Comparison of ENCODE assay signal across 1 cellular context in genomic region chr9:132717326-132717945, GRCh38.
TF ChIP-seq lines count a peak whose summit lies in the region.

No MANE protein-coding gene starts in this region.

TF ChIP-seq in K562, 482 proteins besides CTCF, POLR2A, EP300 and RAD21 (continued from another document and continues in another):
- TF ChIP-seq CHD7 (IDR thresholded peaks at IDR 0.05; ENCODE audit: low read depth, low read length) = no peak
- no peak for TF ChIP-seq LCOR (CRISPR knock-in tag; IDR thresholded peaks at IDR 0.05)
- TF ChIP-seq MGA (IDR thresholded peaks at IDR 0.05) = no peak
- TF ChIP-seq SREBF2 (CRISPR knock-in tag; IDR thresholded peaks at IDR 0.05) = no peak
- no peak for TF ChIP-seq CREB3L1 (IDR thresholded peaks at IDR 0.05; ENCODE audit: borderline replicate concordance, low read depth)
- no peak for TF ChIP-seq HDGF (IDR thresholded peaks at IDR 0.05)
- TF ChIP-seq TSC22D4 (tag; IDR thresholded peaks at IDR 0.05) = no peak
- TF ChIP-seq ZNF766 (CRISPR knock-in tag; conservative IDR thresholded peaks at IDR 0.05) = no peak
- TF ChIP-seq TEAD4 (IDR thresholded peaks at IDR 0.05; ENCODE audit: low read length) = no peak
- TF ChIP-seq TEAD4 (CRISPR knock-in tag; IDR thresholded peaks at IDR 0.05; ENCODE audit: borderline replicate concordance) = no peak
- peak; percentile 56; the same call in 1 of the 2 replicates for TF ChIP-seq BHLHE40 (IDR thresholded peaks at IDR 0.05; ENCODE audit: low read length)
- TF ChIP-seq MCM2 (IDR thresholded peaks at IDR 0.05; ENCODE audit: low read depth) = no peak
- no peak for TF ChIP-seq L3MBTL2 (IDR thresholded peaks at IDR 0.05)
- no peak for TF ChIP-seq ZC3H11A (IDR thresholded peaks at IDR 0.05; ENCODE audit: low read depth, low read length)
- TF ChIP-seq ZFP91 (CRISPR knock-in tag; IDR thresholded peaks at IDR 0.05) = no peak
- no peak for TF ChIP-seq NFIX (CRISPR knock-in tag; IDR thresholded peaks at IDR 0.05; ENCODE audit: low read depth)
- no peak for TF ChIP-seq LARP7 (IDR thresholded peaks at IDR 0.05)
- no peak for TF ChIP-seq SNIP1 (IDR thresholded peaks at IDR 0.05; ENCODE audit: low read depth)
- no peak for TF ChIP-seq DNMT1 (IDR thresholded peaks at IDR 0.05)
- no peak for TF ChIP-seq SMARCC2 (IDR thresholded peaks at IDR 0.05; ENCODE audit: low read depth)
- TF ChIP-seq CEBPB (tag; IDR thresholded peaks at IDR 0.05) = no peak
- TF ChIP-seq RAD51 (IDR thresholded peaks at IDR 0.05; ENCODE audit: borderline replicate concordance, low read depth) = peak; percentile 60
- TF ChIP-seq KAT2B (IDR thresholded peaks at IDR 0.05; ENCODE audit: low read depth, low read length) = no peak
- no peak for TF ChIP-seq NFE2L1 (tag; IDR thresholded peaks at IDR 0.05; ENCODE audit: borderline replicate concordance, low read depth)
- TF ChIP-seq TEAD1 (CRISPR knock-in tag; IDR thresholded peaks at IDR 0.05) = no peak
- no peak for TF ChIP-seq FOXO4 (CRISPR knock-in tag; IDR thresholded peaks at IDR 0.05)
